ENCODE assay signal across 1 cellular context in genomic region chr6:56852611-56853010, GRCh38.
TF ChIP-seq lines count a peak whose summit lies in the region.

No MANE protein-coding gene starts in this region.

TF ChIP-seq in HepG2, 621 proteins besides CTCF, POLR2A, EP300 and RAD21 (continued from another document):
- TF ChIP-seq ZBTB49 (CRISPR knock-in tag; IDR thresholded peaks at IDR 0.05; ENCODE audit: borderline replicate concordance) (no peak), BATF2 (CRISPR knock-in tag; IDR thresholded peaks at IDR 0.05) (no peak), MAF1 (CRISPR knock-in tag; IDR thresholded peaks at IDR 0.05; ENCODE audit: borderline replicate concordance) (no peak), ZNF362 (CRISPR knock-in tag; IDR thresholded peaks at IDR 0.05; ENCODE audit: borderline replicate concordance) (no peak)
